ENCODE assay signal across 8 cellular contexts in the genomic region with DNA sequence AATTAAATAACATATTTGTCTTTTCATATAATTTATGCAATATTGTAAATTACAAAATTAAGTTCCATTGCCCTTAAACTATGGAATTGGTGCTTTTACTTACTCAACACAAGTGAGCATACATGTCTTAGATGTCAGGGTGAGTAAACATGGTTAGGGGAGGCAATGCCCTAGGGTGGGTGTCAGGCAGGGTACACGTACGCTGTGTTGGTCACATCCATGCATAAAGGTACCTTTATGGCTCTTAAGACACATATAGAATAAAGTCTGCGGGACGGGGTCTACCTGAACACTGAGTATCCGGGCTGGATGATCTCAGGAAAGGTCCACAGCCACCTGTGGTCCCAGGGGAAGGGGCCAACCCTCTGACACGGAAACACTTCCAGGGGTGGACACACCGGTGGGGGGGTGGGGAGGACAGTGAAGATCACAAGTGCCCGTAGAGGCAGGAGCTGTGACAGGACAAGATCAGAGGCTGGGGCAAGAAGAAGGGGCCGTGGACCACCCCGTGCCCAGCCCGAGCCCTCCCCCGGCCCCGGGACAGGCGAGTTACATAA.
DNase-seq lines count a peak whose midpoint lies in the region; ATAC-seq and TF ChIP-seq lines count a peak whose summit lies in the region.

No MANE protein-coding gene starts in this region.

- H3K9me3 Mint-ChIP-seq in activated naive CD8-positive, alpha-beta T cell (ENCODE audit: low read depth): no peaks in the 10 kb centered on the region

- H3K27me3 ChIP-seq in iPS-18a (ENCODE audit: control insufficient read depth, insufficient read depth, low read length): peaks cover 17% of the 10 kb centered on the region

- H3K9me3 ChIP-seq in iPS-18a (ENCODE audit: control insufficient read depth, low read depth, low read length): no peaks in the 10 kb centered on the region

- peaks cover 22% of the 10 kb centered on the region for H3K4me1 ChIP-seq in iPS-18a (ENCODE audit: control insufficient read depth, low read depth, low read length)

- H3K27ac ChIP-seq in iPS-18a (ENCODE audit: low read length): no peak overlapping the region

- peak overlapping the region; percentile 97 for H3K9ac ChIP-seq in iPS-18a (ENCODE audit: low read length)

- no peaks in the 10 kb centered on the region for H3K27me3 Mint-ChIP-seq in activated naive CD8-positive, alpha-beta T cell

- H3K4me3 ChIP-seq in GM12865 (ENCODE audit: low read depth, low read length) (peak overlapping the region; percentile 97), iPS-18a (ENCODE audit: low read length) (peak overlapping the region; percentile 90)

- H3K4me1 Mint-ChIP-seq in activated naive CD8-positive, alpha-beta T cell (ENCODE audit: low read depth): peaks cover 26% of the 10 kb centered on the region

- DNase-seq in GM12865 (ENCODE audit: low read depth): peak; percentile 51
- peak; percentile 51 for DNase-seq in NCI-H1092 (lab: John Stamatoyannopoulos, UW)
- peak; percentile 17 for DNase-seq in stimulated activated CD4-positive, alpha-beta T cell treated with anti-CD3 and anti-CD28 coated beads, Interleukin-4, amount 100 ng/mL, for 24 hours
- DNase-seq in NCI-H2196 treated with DMSO at 0.1 percent for 48 hours (lab: John Stamatoyannopoulos, UW; ENCODE audit: unreplicated experiment): no peak
- DNase-seq in dedifferentiated amniotic fluid mesenchymal stem cell (ENCODE audit: extremely low spot score): no peak

- peaks cover 5% of the 10 kb centered on the region for H3K36me3 ChIP-seq in iPS-18a (ENCODE audit: control insufficient read depth, low read depth, low read length)

- no peak for TF ChIP-seq CTCF in GM12865 (IDR thresholded peaks at IDR 0.05; ENCODE audit: insufficient read depth, low read depth, low read length, missing control alignments)

- H3K36me3 Mint-ChIP-seq in activated naive CD8-positive, alpha-beta T cell: peaks cover 7% of the 10 kb centered on the region

- H3K27ac Mint-ChIP-seq in activated naive CD8-positive, alpha-beta T cell: peak overlapping the region; percentile 87

- peak; percentile 28 for ATAC-seq in GM21825 (IDR thresholded peaks at IDR 0.05; ENCODE audit: unreplicated experiment)

- H3K4me3 Mint-ChIP-seq in activated naive CD8-positive, alpha-beta T cell: peak overlapping the region; percentile 91

Comparison
In these comparisons a context has a peak if more than half of its experiments do, and no peak if none do; other contexts are left out.
1. DNase-seq: peak in GM12865 (single experiment), NCI-H1092 (single experiment) and stimulated activated CD4-positive, alpha-beta T cell treated with anti-CD3 and anti-CD28 coated beads, Interleukin-4, amount 100 ng/mL, for 24 hours (single experiment); none in NCI-H2196 treated with DMSO at 0.1 percent for 48 hours (single experiment) and dedifferentiated amniotic fluid mesenchymal stem cell (single experiment).